In the genomic region with DNA sequence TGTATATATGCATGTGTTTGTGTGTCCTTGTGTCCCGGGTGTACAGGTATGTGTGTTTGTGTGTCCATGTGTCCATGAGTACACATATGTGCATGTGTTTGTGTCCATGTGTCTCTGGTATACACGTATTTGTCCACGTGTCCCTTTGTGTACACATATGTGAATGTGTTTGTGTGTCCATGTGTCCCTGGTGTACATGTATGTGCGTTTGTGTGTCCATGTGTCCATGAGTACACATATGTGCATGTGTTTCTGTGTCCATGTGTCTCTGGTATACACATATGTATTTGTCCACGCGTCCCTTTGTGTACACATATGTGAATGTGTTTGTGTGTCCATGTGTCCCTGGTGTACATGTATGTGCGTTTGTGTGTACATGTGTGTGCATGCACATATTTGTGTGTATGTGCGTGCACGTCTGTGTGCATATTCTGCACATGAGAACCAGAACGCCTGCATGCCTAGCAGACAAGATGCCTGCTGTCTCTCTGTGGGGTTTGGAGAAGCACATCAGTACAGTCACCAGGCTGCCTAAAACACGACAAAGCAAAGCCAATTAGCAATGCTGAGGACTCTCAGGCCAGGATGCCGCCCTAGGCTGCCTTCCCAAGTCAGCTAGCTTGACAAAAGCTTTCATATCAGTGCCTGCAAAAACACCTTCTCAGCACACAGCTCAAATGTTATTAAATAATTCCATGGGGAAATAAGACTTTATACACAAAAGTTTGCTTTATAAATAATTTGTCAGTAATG, we compare ENCODE assay signal across 21 cellular contexts.
DNase-seq lines count a peak whose midpoint lies in the region; ATAC-seq, FAIRE-seq and TF ChIP-seq lines count a peak whose summit lies in the region.
"Had no signal": no experiment of that assay in that cellular context is flagged by ENCODE, and none has a peak within 500 bp of the region (broad histone marks: within the 10 kb centered on the region; RNA-seq: fewer than 3 reads in every experiment).

No MANE protein-coding gene starts in this region.

- WGBS in H9 (ENCODE audit: extremely low coverage, insufficient read length, low lambda C conversion rate): no CpG with 5 or more reads among the region's 12 CpGs

- H3K4me3 Mint-ChIP-seq in H9: no peak overlapping the region
- H3K4me3 Mint-ChIP-seq: CD4-positive, CD25-positive, alpha-beta regulatory T cell had no signal

- H3K9me3 ChIP-seq in H9 (ENCODE audit: control insufficient read depth, low read depth, low read length) (no peaks in the 10 kb centered on the region), SK-N-MC (ENCODE audit: low read depth, low read length) (no peaks in the 10 kb centered on the region), iPS-18c (ENCODE audit: control insufficient read depth, insufficient read depth, low read length) (peaks cover 73% of the 10 kb centered on the region), Peyer's patch (peaks cover 0 to 5% (median 0%) of the 10 kb centered on the region in 4 donors)
- H3K9me3 ChIP-seq: SJCRH30 had no signal

- DNase-seq in H9 (no peak), SK-N-MC (ENCODE audit: low read depth, low spot score) (no peak), urothelium cell line (ENCODE audit: low spot score) (no peak), Peyer's patch (no peak), epidermal melanocyte (ENCODE audit: insufficient read length, low spot score) (no peak)
- DNase-seq: BE2C; CD4-positive, CD25-positive, alpha-beta regulatory T cell; EL; IMR-90; NCI-H1092 treated with DMSO at 0.1 percent for 48 hours; NCI-H1436 treated with DMSO at 0.1 percent for 48 hours; NCI-H1930; NCI-H345; NCI-H524; NCI-H774; NK-92 treated with Interleukin-12 subunit alpha and Interleukin-12 subunit beta, amount 100 ng/mL, for 24 hours; SJCRH30 had no signal

- no peak overlapping the region for H2BK5ac ChIP-seq in H9 (ENCODE audit: insufficient read length, low read length)

- no peak overlapping the region for H3K4me2 ChIP-seq in H9 (ENCODE audit: insufficient read depth, insufficient read length, low read length)
- H3K4me2 ChIP-seq: KMS-11 had no signal

- no peak overlapping the region for H2BK120ac ChIP-seq in H9 (ENCODE audit: low read depth, low read length, poor library complexity, severe bottlenecking)

- no peaks in the 10 kb centered on the region for H3K23me2 ChIP-seq in H9 (ENCODE audit: insufficient read length, low read depth, low read length, poor library complexity, severe bottlenecking)

- peak; percentile 94 for FAIRE-seq in urothelium cell line (lab: Jason Lieb, UNC)

- H4K20me1 ChIP-seq in H9 (ENCODE audit: control insufficient read depth, insufficient read depth, insufficient read length): no peaks in the 10 kb centered on the region

- peaks cover 18 to 22% of the 10 kb centered on the region in 2 experiments for H3K4me1 Mint-ChIP-seq in H9
- H3K4me1 Mint-ChIP-seq: CD4-positive, CD25-positive, alpha-beta regulatory T cell had no signal

- no peaks in the 10 kb centered on the region for H3K36me3 ChIP-seq in SK-N-MC (ENCODE audit: insufficient read depth, low read length)
- H3K36me3 ChIP-seq in Peyer's patch: no peaks in the 10 kb centered on the region
- H3K36me3 ChIP-seq: BE2C, SJCRH30 had no signal

- H3K27ac Mint-ChIP-seq in H9: 0 out of 7 replicates have a peak overlapping the region, but pooled peaks of 2 of the 3 experiments have one; percentile 14 to 41
- H3K27ac Mint-ChIP-seq: CD4-positive, CD25-positive, alpha-beta regulatory T cell had no signal

- no peak overlapping the region for H2BK15ac ChIP-seq in H9 (ENCODE audit: low read depth, low read length)

- H3K36me3 Mint-ChIP-seq in H9 (ENCODE audit: insufficient read depth in 1 of 3, low read depth in 3 of 3): peaks cover 0 to 2% (median 0%) of the 10 kb centered on the region in 3 experiments; a peak in 1 of 7 replicates
- H3K36me3 Mint-ChIP-seq: CD4-positive, CD25-positive, alpha-beta regulatory T cell had no signal

- H4K5ac ChIP-seq in H9 (ENCODE audit: insufficient read length, low read depth, low read length): no peak overlapping the region

- H3K27me3 Mint-ChIP-seq in H9 (ENCODE audit: low read depth): no peaks in the 10 kb centered on the region; the same call in 1 of the 2 replicates
- H3K27me3 Mint-ChIP-seq: CD4-positive, CD25-positive, alpha-beta regulatory T cell had no signal

- H3K14ac ChIP-seq in H9 (ENCODE audit: insufficient read depth, low read length): no peak overlapping the region

- H2BK12ac ChIP-seq in H9 (ENCODE audit: insufficient read length, low read depth, low read length): no peak overlapping the region

- H4K8ac ChIP-seq in H9 (replicated peaks; ENCODE audit: insufficient read length, low read depth, low read length): no peak overlapping the region

- H3K56ac ChIP-seq in H9 (ENCODE audit: insufficient read length, low read depth, low read length): no peak overlapping the region

- H2BK20ac ChIP-seq in H9 (ENCODE audit: low read depth, low read length, poor library complexity, severe bottlenecking): no peak overlapping the region

- no peak for TF ChIP-seq CTCF in H9 (conservative IDR thresholded peaks at IDR 0.05)
- TF ChIP-seq CTCF in Peyer's patch (IDR thresholded peaks at IDR 0.05): no peak

- H3K9me3 Mint-ChIP-seq in H9: no peaks in the 10 kb centered on the region; a peak in 1 of 5 replicates

- H3K4ac ChIP-seq in H9 (ENCODE audit: low read depth, low read length): no peak overlapping the region

- H3K27ac ChIP-seq in H9 (ENCODE audit: insufficient read length, low read depth, low read length): no peak overlapping the region
- H3K27ac ChIP-seq in SK-N-MC: no peak overlapping the region
- no peak overlapping the region for H3K27ac ChIP-seq in Peyer's patch
- H3K27ac ChIP-seq: KMS-11, SJCRH30 had no signal

- H3K4me1 ChIP-seq in H9 (ENCODE audit: insufficient read depth, low read length): no peaks in the 10 kb centered on the region
- peaks cover 0 to 13% (median 0%) of the 10 kb centered on the region in 4 donors for H3K4me1 ChIP-seq in Peyer's patch
- H3K4me1 ChIP-seq: BE2C, SJCRH30 had no signal

- H3K27me3 ChIP-seq in H9 (ENCODE audit: insufficient read depth, low read length) (no peaks in the 10 kb centered on the region), Peyer's patch (no peaks in the 10 kb centered on the region)
- H3K27me3 ChIP-seq: BE2C had no signal

- H2AK5ac ChIP-seq in H9 (ENCODE audit: insufficient read length, low read length): no peak overlapping the region

- no peak overlapping the region for H3T11ph ChIP-seq in H9 (ENCODE audit: low read length)

- H3K4me3 ChIP-seq in SK-N-MC: peak overlapping the region; percentile 6; the same call in 1 of the 2 replicates
- peak overlapping the region; percentile 22; the same call in 1 of the 2 replicates for H3K4me3 ChIP-seq in iPS-18c (ENCODE audit: insufficient read depth, low read depth, low read length)
- H3K4me3 ChIP-seq in Peyer's patch: no peak overlapping the region
- H3K4me3 ChIP-seq: SJCRH30 had no signal

- no peak overlapping the region for H3K23ac ChIP-seq in H9 (ENCODE audit: insufficient read length, low read depth, low read length)

- no peak for TF ChIP-seq POLR2A in Peyer's patch (IDR thresholded peaks at IDR 0.05)

- no peaks in the 10 kb centered on the region for H3K79me1 ChIP-seq in H9 (ENCODE audit: insufficient read depth, low read depth, low read length, poor library complexity, severe bottlenecking)

- no peak overlapping the region for H2AFZ ChIP-seq in H9 (ENCODE audit: low read length)

- no peak overlapping the region for H3K18ac ChIP-seq in H9 (ENCODE audit: insufficient read length, low read depth, low read length)

- H3K9ac ChIP-seq in H9 (ENCODE audit: extremely low read depth, insufficient read length, low read length) (no peak overlapping the region), SK-N-MC (ENCODE audit: insufficient read length) (no peak overlapping the region)
- H3K9ac ChIP-seq: KMS-11 had no signal

- H4K91ac ChIP-seq in H9 (ENCODE audit: insufficient read length, low read depth, low read length): no peak overlapping the region

- no peaks in the 10 kb centered on the region for H3K79me2 ChIP-seq in H9 (ENCODE audit: insufficient read depth, low read length)

- no peak for ATAC-seq in HG03045 (IDR thresholded peaks at IDR 0.05; ENCODE audit: unreplicated experiment)
- ATAC-seq: Panc1 had no signal

Comparison
In these comparisons a context has a peak if more than half of its experiments do, and no peak if none do; other contexts are left out.
1. H3K4me3 ChIP-seq: peak in SK-N-MC (single experiment) and iPS-18c (single experiment); none in Peyer's patch (0 of 4).